ENCODE assay signal across 2 cellular contexts in genomic region chr7:100120518-100121085, GRCh38.
TF ChIP-seq lines count a peak whose summit lies in the region.

No MANE protein-coding gene starts in this region.

TF ChIP-seq in SK-N-SH, 30 proteins besides CTCF, POLR2A, EP300 and RAD21 (continued from another document):
- TF ChIP-seq GABPA (IDR thresholded peaks at IDR 0.05; ENCODE audit: low read depth) = no peak
- TF ChIP-seq POLR2AphosphoS5 (IDR thresholded peaks at IDR 0.05; ENCODE audit: low read depth, low read length) = no peak
- no peak for TF ChIP-seq REST (IDR thresholded peaks at IDR 0.05; ENCODE audit: low read depth, low read length)
- TF ChIP-seq RFX5 (IDR thresholded peaks at IDR 0.05; ENCODE audit: low read length) = no peak
- TF ChIP-seq FOXM1 (IDR thresholded peaks at IDR 0.05; ENCODE audit: low read depth) = no peak
- no peak for TF ChIP-seq JUND (IDR thresholded peaks at IDR 0.05)
- no peak for TF ChIP-seq NRF1 (IDR thresholded peaks at IDR 0.05; ENCODE audit: low read depth, low read length)
- no peak for TF ChIP-seq SMC3 (IDR thresholded peaks at IDR 0.05; ENCODE audit: low read depth, low read length)
- no peak for TF ChIP-seq PBX3 (IDR thresholded peaks at IDR 0.05)
- TF ChIP-seq SIN3A (IDR thresholded peaks at IDR 0.05; ENCODE audit: borderline replicate concordance, low read depth, low read length) = no peak
- TF ChIP-seq RCOR1 (IDR thresholded peaks at IDR 0.05; ENCODE audit: low read length) = no peak
- TF ChIP-seq TCF12 (IDR thresholded peaks at IDR 0.05) = no peak
- TF ChIP-seq FOSL2 (IDR thresholded peaks at IDR 0.05; ENCODE audit: borderline replicate concordance, low read depth) = no peak

TF ChIP-seq in SK-N-SH treated with all-trans-retinoic acid at 6 μM for 48 hours, 23 proteins besides CTCF, POLR2A, EP300 and RAD21 (continued from another document):
- TF ChIP-seq TSHZ2 (CRISPR knock-in tag; IDR thresholded peaks at IDR 0.05) (no peak), ISL1 (CRISPR knock-in tag; IDR thresholded peaks at IDR 0.05) (no peak)
